Comparison of ENCODE assay signal across 8 cellular contexts in the genomic region with DNA sequence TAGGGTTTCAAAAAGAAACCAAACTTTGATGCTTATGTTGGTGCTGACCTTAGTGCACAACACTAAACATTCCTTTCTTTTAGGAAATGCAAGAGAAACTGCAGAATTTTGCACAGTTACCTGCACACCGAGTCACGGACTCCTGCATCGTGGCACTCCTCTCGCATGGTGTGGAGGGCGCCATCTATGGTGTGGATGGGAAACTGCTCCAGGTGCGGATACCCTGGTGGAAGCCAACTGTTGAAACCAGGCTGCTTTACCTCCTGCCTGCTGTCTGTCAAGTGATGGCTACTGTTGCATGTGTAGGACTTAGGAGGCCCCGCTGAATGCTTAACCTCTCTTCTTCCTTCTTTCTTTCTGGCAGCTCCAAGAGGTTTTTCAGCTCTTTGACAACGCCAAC. TPM values are rescaled to one million over a fixed set of nuclear protein-coding genes. Genes with fewer than 3 reads are reported as not detected.
DNase-seq lines count a peak whose midpoint lies in the region; ATAC-seq and TF ChIP-seq lines count a peak whose summit lies in the region.

No MANE protein-coding gene starts in this region.

- no peaks in the 10 kb centered on the region for H3K27me3 ChIP-seq in SJCRH30

- H3K4me1 ChIP-seq in SJCRH30, result no peaks in the 10 kb centered on the region

- ATAC-seq in GM18502 (IDR thresholded peaks at IDR 0.05; ENCODE audit: poor library complexity, unreplicated experiment) (peak; percentile 64), GM19328 (IDR thresholded peaks at IDR 0.05; ENCODE audit: unreplicated experiment) (no peak)

- H3K27ac ChIP-seq in 22Rv1, result no peak overlapping the region
- no peak overlapping the region for H3K27ac ChIP-seq in SJCRH30

- no peaks in the 10 kb centered on the region for H3K9me3 ChIP-seq in SJCRH30 (replicated peaks)

- H3K27ac Mint-ChIP-seq in activated naive CD8-positive, alpha-beta T cell treated with anti-CD3 and anti-CD28 coated beads for 36 hours, result no peak overlapping the region

- TF ChIP-seq CTCF in 22Rv1 (IDR thresholded peaks at IDR 0.05), result peak; percentile 91

- H3K4me1 Mint-ChIP-seq in activated naive CD8-positive, alpha-beta T cell treated with anti-CD3 and anti-CD28 coated beads for 36 hours, result peaks cover 28% of the 10 kb centered on the region

- H3K4me3 Mint-ChIP-seq in activated naive CD8-positive, alpha-beta T cell treated with anti-CD3 and anti-CD28 coated beads for 36 hours, result no peak overlapping the region

- H3K36me3 ChIP-seq in SJCRH30, result peaks cover 92% of the 10 kb centered on the region

- H3K27me3 Mint-ChIP-seq in activated naive CD8-positive, alpha-beta T cell treated with anti-CD3 and anti-CD28 coated beads for 36 hours, result no peaks in the 10 kb centered on the region

- H3K36me3 Mint-ChIP-seq in activated naive CD8-positive, alpha-beta T cell treated with anti-CD3 and anti-CD28 coated beads for 36 hours, result peaks cover 39% of the 10 kb centered on the region

- H3K9me3 Mint-ChIP-seq in activated naive CD8-positive, alpha-beta T cell treated with anti-CD3 and anti-CD28 coated beads for 36 hours, result no peaks in the 10 kb centered on the region

- no peak overlapping the region for H3K4me3 ChIP-seq in SJCRH30

- DNase-seq in SJCRH30 (peak; percentile 31 to 47), kidney tubule cell (ENCODE audit: low spot score) (peak; percentile 41), ecto neural progenitor cell (ENCODE audit: low spot score) (no peak)
- peak; percentile 46 for DNase-seq in activated naive CD8-positive, alpha-beta T cell treated with anti-CD3 and anti-CD28 coated beads for 36 hours
- DNase-seq in stimulated activated CD8-positive, alpha-beta memory T cell treated with anti-CD3 and anti-CD28 coated beads, Interleukin-4, amount 100 ng/mL, for 24 hours (ENCODE audit: low read depth), result peak; percentile 27

RNA-seq across cellular contexts. Expression of gene CASP2, which starts 11.7 kb away (rescaled TPM):
- 36.6 and 39.1 TPM in 2 replicates for total RNA-seq in SJCRH30 (2014; rRNA removed; shearing (Covaris generic))
- total RNA-seq in activated naive CD8-positive, alpha-beta T cell treated with anti-CD3 and anti-CD28 coated beads for 36 hours, result 10 to 100 TPM; 71.8 to 79.7 TPM

RNA-seq across cellular contexts. Expression of gene TMEM139, which starts 15.1 kb away (rescaled TPM):
- 0.97 and 2.5 TPM in 2 replicates for total RNA-seq in SJCRH30 (2014; rRNA removed; shearing (Covaris generic))
- total RNA-seq in activated naive CD8-positive, alpha-beta T cell treated with anti-CD3 and anti-CD28 coated beads for 36 hours, result 1 to 10 TPM; 2.3 to 2.7 TPM

RNA-seq across cellular contexts. Expression of gene CLCN1, which starts 16.1 kb away (rescaled TPM):
- not detected in 2 replicates for total RNA-seq in SJCRH30 (2014; rRNA removed; shearing (Covaris generic))
- total RNA-seq in activated naive CD8-positive, alpha-beta T cell treated with anti-CD3 and anti-CD28 coated beads for 36 hours, result under 1 TPM in 1 of 2 experiments, not detected in 1; 0.06 TPM

RNA-seq across cellular contexts. Expression of gene GSTK1, which starts 36.6 kb away (rescaled TPM):
- 35.2 and 35.6 TPM in 2 replicates for total RNA-seq in SJCRH30 (2014; rRNA removed; shearing (Covaris generic))
- total RNA-seq in activated naive CD8-positive, alpha-beta T cell treated with anti-CD3 and anti-CD28 coated beads for 36 hours, result 100 to 1,000 TPM; 136 to 137 TPM
